ENCODE assay signal across 18 cellular contexts in genomic region chr16:89577055-89577759, GRCh38. TPM values are rescaled to one million over a fixed set of nuclear protein-coding genes. Genes with fewer than 3 reads are reported as not detected.
DNase-seq lines count a peak whose midpoint lies in the region; ATAC-seq and TF ChIP-seq lines count a peak whose summit lies in the region.
"Had no signal": no experiment of that assay in that cellular context is flagged by ENCODE, and none has a peak within 500 bp of the region (broad histone marks: within the 10 kb centered on the region; RNA-seq: fewer than 3 reads in every experiment).

No MANE protein-coding gene starts in this region.

- H3K27me3 ChIP-seq in HUES6 (ENCODE audit: control insufficient read depth, insufficient read depth, low read length) (peaks cover 37% of the 10 kb centered on the region), brain microvascular endothelial cell (replicated peaks) (no peaks in the 10 kb centered on the region)

- TF ChIP-seq CTCF in brain microvascular endothelial cell (IDR thresholded peaks at IDR 0.05; ENCODE audit: low read depth, low read length, missing control alignments), result no peak

- no peak overlapping the region for H3K9ac ChIP-seq in HUES6 (ENCODE audit: low read length)

- in situ Hi-C loops in brain microvascular endothelial cell (cut with HindIII; ENCODE audit: low pct_ligation_motif_present, low sequenced_read_pairs), result no loop called here

- peaks cover 7% of the 10 kb centered on the region for H3K4me1 ChIP-seq in HUES6 (ENCODE audit: control insufficient read depth, insufficient read depth, low read length)

- H3K9me3 Mint-ChIP-seq in activated naive CD4-positive, alpha-beta T cell treated with anti-CD3 and anti-CD28 coated beads, Interleukin-2, amount 50 U/mL, for 24 hours, result no peaks in the 10 kb centered on the region
- no peaks in the 10 kb centered on the region for H3K9me3 Mint-ChIP-seq in stimulated activated naive B cell treated with anti-CD40 and anti-IgM and Interleukin-4, amounts not matched to agents 10 μg/mL and 1 μg/mL and 100 μg/mL, for 72 hours
- H3K9me3 Mint-ChIP-seq: dendritic cell treated with granulocyte-macrophage colony-stimulating factor and Interleukin-4, amounts not matched to agents 40 ng/mL and 50 ng/mL, for 4 days had no signal

- H3K9me3 ChIP-seq in HUES6 (ENCODE audit: control insufficient read depth, insufficient read depth, low read depth, low read length), result no peaks in the 10 kb centered on the region
- H3K9me3 ChIP-seq: ascending aorta, Peyer's patch had no signal

- ATAC-seq in sciatic nerve, result peak; percentile 13
- no peak for ATAC-seq in HG02610 (IDR thresholded peaks at IDR 0.05; ENCODE audit: unreplicated experiment)
- ATAC-seq in stimulated activated naive B cell treated with anti-CD40 and anti-IgM and Interleukin-4, amounts not matched to agents 10 μg/mL and 1 μg/mL and 100 μg/mL, for 72 hours (replicated peaks), result no peak

- peaks cover 8% of the 10 kb centered on the region for H3K27me3 Mint-ChIP-seq in activated naive CD4-positive, alpha-beta T cell treated with anti-CD3 and anti-CD28 coated beads, Interleukin-2, amount 50 U/mL, for 24 hours
- H3K27me3 Mint-ChIP-seq in stimulated activated naive B cell treated with anti-CD40 and anti-IgM and Interleukin-4, amounts not matched to agents 10 μg/mL and 1 μg/mL and 100 μg/mL, for 72 hours, result peaks cover 4 to 10% of the 10 kb centered on the region in 2 donors

- H3K36me3 ChIP-seq in HUES6 (ENCODE audit: control insufficient read depth, insufficient read depth, low read length), result peaks cover 5% of the 10 kb centered on the region
- no peaks in the 10 kb centered on the region for H3K36me3 ChIP-seq in brain microvascular endothelial cell (replicated peaks)
- H3K36me3 ChIP-seq: ascending aorta, Peyer's patch had no signal

- intact Hi-C loops in sciatic nerve (cut with DNase I), result no loop called here

- H3K4me3 Mint-ChIP-seq in activated naive CD4-positive, alpha-beta T cell treated with anti-CD3 and anti-CD28 coated beads, Interleukin-2, amount 50 U/mL, for 24 hours, result peak overlapping the region; percentile 19
- H3K4me3 Mint-ChIP-seq in stimulated activated naive B cell treated with anti-CD40 and anti-IgM and Interleukin-4, amounts not matched to agents 10 μg/mL and 1 μg/mL and 100 μg/mL, for 72 hours, result peak overlapping the region in 1 of 2 donors; percentile 9
- H3K4me3 Mint-ChIP-seq: dendritic cell treated with granulocyte-macrophage colony-stimulating factor and Interleukin-4, amounts not matched to agents 40 ng/mL and 50 ng/mL, for 4 days; nephron progenitor cell had no signal

- H3K4me1 Mint-ChIP-seq in activated naive CD4-positive, alpha-beta T cell treated with anti-CD3 and anti-CD28 coated beads, Interleukin-2, amount 50 U/mL, for 24 hours, result peaks cover 17% of the 10 kb centered on the region
- H3K4me1 Mint-ChIP-seq in stimulated activated naive B cell treated with anti-CD40 and anti-IgM and Interleukin-4, amounts not matched to agents 10 μg/mL and 1 μg/mL and 100 μg/mL, for 72 hours, result peaks cover 12 to 18% of the 10 kb centered on the region in 2 donors

- H3K4me3 ChIP-seq in HUES6 (ENCODE audit: low read depth, low read length) (peak overlapping the region; percentile 62; the same call in 1 of the 2 replicates), brain microvascular endothelial cell (ENCODE audit: low read depth, low read length) (peak overlapping the region; percentile 56)
- H3K4me3 ChIP-seq: ascending aorta, Peyer's patch had no signal

- H3K27ac ChIP-seq in HUES6 (ENCODE audit: low read depth, low read length) (no peak overlapping the region), brain microvascular endothelial cell (no peak overlapping the region)
- H3K27ac ChIP-seq: ascending aorta, Peyer's patch had no signal

- H3K27ac Mint-ChIP-seq in activated naive CD4-positive, alpha-beta T cell treated with anti-CD3 and anti-CD28 coated beads, Interleukin-2, amount 50 U/mL, for 24 hours, result no peak overlapping the region
- no peak overlapping the region for H3K27ac Mint-ChIP-seq in stimulated activated naive B cell treated with anti-CD40 and anti-IgM and Interleukin-4, amounts not matched to agents 10 μg/mL and 1 μg/mL and 100 μg/mL, for 72 hours
- H3K27ac Mint-ChIP-seq: dendritic cell treated with granulocyte-macrophage colony-stimulating factor and Interleukin-4, amounts not matched to agents 40 ng/mL and 50 ng/mL, for 4 days; nephron progenitor cell had no signal

- no peaks in the 10 kb centered on the region for H3K36me3 Mint-ChIP-seq in activated naive CD4-positive, alpha-beta T cell treated with anti-CD3 and anti-CD28 coated beads, Interleukin-2, amount 50 U/mL, for 24 hours
- peaks cover 0 to 4% of the 10 kb centered on the region in 2 donors for H3K36me3 Mint-ChIP-seq in stimulated activated naive B cell treated with anti-CD40 and anti-IgM and Interleukin-4, amounts not matched to agents 10 μg/mL and 1 μg/mL and 100 μg/mL, for 72 hours

- DNase-seq in activated naive CD4-positive, alpha-beta T cell treated with Interleukin-2 at 50 U/mL for 16 hours, result no peak
- DNase-seq in brain microvascular endothelial cell, result no peak
- no peak for DNase-seq in sciatic nerve (ENCODE audit: low spot score)
- no peak for DNase-seq in NCI-H1048 (lab: John Stamatoyannopoulos, UW)
- no peak for DNase-seq in stimulated activated naive B cell treated with anti-CD40 and anti-IgM and Interleukin-4, amounts not matched to agents 10 μg/mL and 1 μg/mL and 100 μg/mL, for 72 hours
- DNase-seq: activated CD8-positive, alpha-beta memory T cell treated with anti-CD3 and anti-CD28 coated beads for 24 hours; activated gamma-delta T cell; erythroblast; head of caudate nucleus; NCI-H2081; nephron progenitor cell; Peyer's patch; retina had no signal

RNA-seq across cellular contexts. Expression of gene CPNE7, which starts 1.6 kb away (rescaled TPM):
- total RNA-seq in sciatic nerve, result not detected
- total RNA-seq: ascending aorta had no signal

RNA-seq across cellular contexts. Expression of gene RPL13, which starts 16.7 kb away (rescaled TPM):
- total RNA-seq in sciatic nerve, result 1,500 TPM

RNA-seq across cellular contexts. Expression of gene DPEP1, which starts 36.2 kb away (rescaled TPM):
- total RNA-seq in sciatic nerve, result not detected
- total RNA-seq: ascending aorta had no signal
